Comparison of ENCODE assay signal across 14 cellular contexts in the genomic region with DNA sequence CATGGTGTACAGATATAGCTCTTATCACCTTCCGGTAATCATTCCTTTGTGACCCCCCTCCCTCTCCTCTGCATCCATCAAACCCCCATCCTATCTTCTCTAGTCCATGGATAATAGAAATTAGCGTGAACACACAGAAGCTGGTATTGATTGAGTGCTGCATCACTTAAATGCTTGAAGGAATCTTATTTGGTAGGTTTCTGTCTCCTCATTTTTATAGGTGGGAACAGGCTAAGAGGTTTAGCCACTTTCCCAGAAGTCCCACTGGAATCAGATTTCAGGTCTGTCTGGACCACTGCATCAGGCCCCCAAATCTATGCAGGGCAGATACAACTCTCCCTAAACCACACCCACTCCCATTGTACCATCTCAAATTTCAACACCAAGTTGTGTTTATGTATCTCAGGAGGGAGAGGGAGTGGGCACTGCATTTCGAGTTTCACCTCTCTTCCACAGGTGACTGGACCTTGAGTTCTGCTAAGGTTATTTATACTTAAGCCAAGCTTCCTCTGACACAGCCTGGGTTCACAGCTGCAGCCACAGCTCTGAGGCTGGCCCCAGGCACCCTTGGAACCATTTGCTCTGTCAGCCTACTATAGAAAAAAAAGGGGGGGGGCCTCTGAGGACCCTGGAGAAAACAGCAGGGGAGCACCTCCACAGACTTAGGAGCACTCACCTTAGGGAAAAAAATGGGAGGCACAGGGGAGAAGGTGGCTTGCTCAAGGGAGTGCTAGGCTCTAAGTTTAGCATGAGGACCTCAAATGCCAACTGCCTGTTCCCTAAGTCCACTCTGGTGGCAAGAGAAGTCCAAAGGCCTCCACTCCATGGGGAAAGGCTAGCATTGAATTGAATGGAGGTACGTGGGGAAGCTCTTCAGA. TPM values are rescaled to one million over a fixed set of nuclear protein-coding genes. Genes with fewer than 3 reads are reported as not detected.
A peak's percentile ranks its signal among the peaks of the same experiment; 100 is the strongest.
DNase-seq lines count a peak whose midpoint lies in the region; ATAC-seq and TF ChIP-seq lines count a peak whose summit lies in the region.
"Had no signal": no experiment of that assay in that cellular context is flagged by ENCODE, and none has a peak within 500 bp of the region (broad histone marks: within the 10 kb centered on the region; RNA-seq: fewer than 3 reads in every experiment).

No MANE protein-coding gene starts in this region.

- no peak for TF ChIP-seq CTCF in cardiac muscle cell (IDR thresholded peaks at IDR 0.05; ENCODE audit: low read depth, low read length)
- TF ChIP-seq CTCF in heart left ventricle (IDR thresholded peaks at IDR 0.05) = no peak
- no peak for TF ChIP-seq CTCF in glutamatergic neuron (IDR thresholded peaks at IDR 0.05; ENCODE audit: partially characterized antibody, unreplicated experiment)
- no peak for TF ChIP-seq CTCF in thyroid gland (IDR thresholded peaks at IDR 0.05)
- no peak for TF ChIP-seq CTCF in suprapubic skin (IDR thresholded peaks at IDR 0.05)

- no peaks in the 10 kb centered on the region for H3K27me3 ChIP-seq in cardiac muscle cell
- H3K27me3 ChIP-seq in heart left ventricle = no peaks in the 10 kb centered on the region
- no peaks in the 10 kb centered on the region for H3K27me3 ChIP-seq in thyroid gland
- no peaks in the 10 kb centered on the region for H3K27me3 ChIP-seq in suprapubic skin
- H3K27me3 ChIP-seq: dorsolateral prefrontal cortex had no signal

- TF ChIP-seq POLR2A in heart left ventricle (IDR thresholded peaks at IDR 0.05) (no peak), thyroid gland (IDR thresholded peaks at IDR 0.05) (peak in 1 of 2 donors; percentile 60), suprapubic skin (IDR thresholded peaks at IDR 0.05) (no peak)

- POLR2A ChIA-PET in naive thymus-derived CD8-positive, alpha-beta T cell (lab: Charles Lee) = interaction anchor here (0.8 to 8.6 kb wide), 7 partner anchors 13 to 89 kb away, joined by 3 to 127 read pairs (median 5); a partner anchor contains a TSS

- H3K36me3 ChIP-seq in cardiac muscle cell = no peaks in the 10 kb centered on the region
- H3K36me3 ChIP-seq in heart left ventricle = peaks cover 0 to 19% (median 6%) of the 10 kb centered on the region in 9 donors
- H3K36me3 ChIP-seq in thyroid gland = peaks cover 0 to 5% of the 10 kb centered on the region in 2 donors
- peaks cover 5% of the 10 kb centered on the region for H3K36me3 ChIP-seq in suprapubic skin

- H3K4me3 ChIP-seq in cardiac muscle cell = no peak overlapping the region
- no peak overlapping the region for H3K4me3 ChIP-seq in heart left ventricle
- no peak overlapping the region for H3K4me3 ChIP-seq in thyroid gland (replicated peaks in 1 of 3)
- no peak overlapping the region for H3K4me3 ChIP-seq in suprapubic skin
- H3K4me3 ChIP-seq: dorsolateral prefrontal cortex had no signal

- H3K27ac Mint-ChIP-seq in glutamatergic neuron (ENCODE audit: unreplicated experiment) = no peak overlapping the region
- peak overlapping the region in 5 of 10 donors; percentile 51 to 77 (median 66) for H3K27ac Mint-ChIP-seq in naive thymus-derived CD8-positive, alpha-beta T cell

- WGBS in heart left ventricle, 4 donors = 71 to 89% (median 84%) methylated on average over 4 of the region's 4 CpGs
- WGBS in thyroid gland, 2 donors = 48 to 64% methylated on average over 4 of the region's 4 CpGs
- 80% methylated on average over 4 of the region's 4 CpGs for WGBS in suprapubic skin

- peaks cover 12% of the 10 kb centered on the region for H3K4me1 Mint-ChIP-seq in glutamatergic neuron (ENCODE audit: low read depth, unreplicated experiment)
- peaks cover 5 to 25% (median 20%) of the 10 kb centered on the region in 4 donors for H3K4me1 Mint-ChIP-seq in naive thymus-derived CD8-positive, alpha-beta T cell

- peak overlapping the region; percentile 69 for H3K27ac ChIP-seq in cardiac muscle cell
- H3K27ac ChIP-seq in heart left ventricle = no peak overlapping the region
- peak overlapping the region; percentile 84 to 87 (median 87) for H3K27ac ChIP-seq in thyroid gland
- no peak overlapping the region for H3K27ac ChIP-seq in suprapubic skin

- H3K4me3 Mint-ChIP-seq in glutamatergic neuron (ENCODE audit: unreplicated experiment) = peak overlapping the region; percentile 77
- H3K4me3 Mint-ChIP-seq in naive thymus-derived CD8-positive, alpha-beta T cell = peak overlapping the region in 5 of 10 donors; percentile 19 to 42 (median 32)
- H3K4me3 Mint-ChIP-seq: activated CD4-positive, alpha-beta T cell treated with anti-CD3 and anti-CD28 coated beads, Interleukin-2, amount 10 ng/mL, durations not matched to agents 7 days and 5 days had no signal

- no peak for TF ChIP-seq EP300 in suprapubic skin (IDR thresholded peaks at IDR 0.05)

- intact Hi-C loops in heart left ventricle (cut with DNase I) (loop anchor here (2.0 to 10.0 kb wide), 14 partner anchors 42 to 275 kb away; a partner anchor contains a TSS), thyroid gland (cut with DNase I) (loop anchor here (5.0 to 10.0 kb wide), 2 partner anchors 57 to 85 kb away; a partner anchor contains a TSS)

- H3K9me3 ChIP-seq in cardiac muscle cell (ENCODE audit: low read depth) (no peaks in the 10 kb centered on the region), heart left ventricle (no peaks in the 10 kb centered on the region), thyroid gland (no peaks in the 10 kb centered on the region), suprapubic skin (no peaks in the 10 kb centered on the region)

- DNase-seq in cardiac muscle cell (ENCODE audit: low read depth in 1 of 2, low spot score in 1 of 2) (peak in 1 of 2 donors; percentile 19), heart left ventricle (no peak), NCI-H524 (lab: John Stamatoyannopoulos, UW) (peak; percentile 22 to 73), glutamatergic neuron (no peak), thyroid gland (peak; percentile 61 to 67), suprapubic skin (ENCODE audit: low spot score in 2 of 2) (no peak)
- no peak for DNase-seq in naive thymus-derived CD8-positive, alpha-beta T cell
- DNase-seq: activated CD4-positive, alpha-beta T cell treated with anti-CD3 and anti-CD28 coated beads, Interleukin-2, amount 10 ng/mL, durations not matched to agents 7 days and 5 days; dorsolateral prefrontal cortex; NCI-H1417 treated with DMSO at 0.1 percent for 48 hours; posterior cingulate gyrus; RPMI8226; stimulated activated CD4-positive, alpha-beta T cell treated with anti-CD3 and anti-CD28 coated beads, Interleukin-2, amount 100 ng/mL, for 48 hours had no signal

- H3K36me3 Mint-ChIP-seq in glutamatergic neuron (ENCODE audit: unreplicated experiment) = no peaks in the 10 kb centered on the region
- peaks cover 0 to 8% (median 0%) of the 10 kb centered on the region in 3 donors for H3K36me3 Mint-ChIP-seq in naive thymus-derived CD8-positive, alpha-beta T cell

- peaks cover 6% of the 10 kb centered on the region for H3K9me3 Mint-ChIP-seq in glutamatergic neuron (ENCODE audit: unreplicated experiment)
- no peaks in the 10 kb centered on the region for H3K9me3 Mint-ChIP-seq in naive thymus-derived CD8-positive, alpha-beta T cell
- H3K9me3 Mint-ChIP-seq: activated CD4-positive, alpha-beta T cell treated with anti-CD3 and anti-CD28 coated beads, Interleukin-2, amount 10 ng/mL, durations not matched to agents 7 days and 5 days had no signal

- no peak for ATAC-seq in heart left ventricle
- no peak for ATAC-seq in GM18873 (IDR thresholded peaks at IDR 0.05; ENCODE audit: low FRiP score, unreplicated experiment)
- ATAC-seq in naive thymus-derived CD8-positive, alpha-beta T cell = no peak

- peaks cover 9% of the 10 kb centered on the region for H3K27me3 Mint-ChIP-seq in glutamatergic neuron (ENCODE audit: unreplicated experiment)
- H3K27me3 Mint-ChIP-seq in naive thymus-derived CD8-positive, alpha-beta T cell = no peaks in the 10 kb centered on the region
- H3K27me3 Mint-ChIP-seq: activated CD4-positive, alpha-beta T cell treated with anti-CD3 and anti-CD28 coated beads, Interleukin-2, amount 10 ng/mL, durations not matched to agents 7 days and 5 days had no signal

- H3K4me1 ChIP-seq in cardiac muscle cell (ENCODE audit: low read depth) (peaks cover 13% of the 10 kb centered on the region), heart left ventricle (peaks cover 0 to 26% (median 10%) of the 10 kb centered on the region in 12 donors), thyroid gland (peaks cover 20 to 41% of the 10 kb centered on the region in 2 donors), suprapubic skin (peaks cover 26% of the 10 kb centered on the region)

RNA-seq across cellular contexts. Expression of a gene that starts 2.1 kb away (rescaled TPM):
- total RNA-seq in cardiac muscle cell (4.1 and 6.4 TPM in 2 replicates), heart left ventricle (1 to 10 TPM; 1.4 to 8.6 (median 2.8) TPM), glutamatergic neuron (ENCODE audit: unreplicated experiment) (6.9 TPM), thyroid gland (10 to 100 TPM; 12.9 to 43.4 (median 23.5) TPM), suprapubic skin (1 to 10 TPM; 2.2 to 6.7 (median 3.5) TPM)
- polyA plus RNA-seq in cardiac muscle cell (5.9 and 9.0 TPM in 2 replicates), heart left ventricle (1 to 10 TPM; 3.9 to 6.6 TPM)
- 1 to 10 TPM; 1.6 to 2.1 TPM for total RNA-seq in naive thymus-derived CD8-positive, alpha-beta T cell
- polyA plus RNA-seq in naive thymus-derived CD8-positive, alpha-beta T cell = 1 to 10 TPM; 1.9 to 5.7 (median 3.3) TPM

RNA-seq across cellular contexts. Expression of a gene that starts 6.1 kb away (rescaled TPM):
- total RNA-seq in cardiac muscle cell (25.0 and 31.8 TPM in 2 replicates), heart left ventricle (10 to 100 TPM in 8 of 9 donors, 1 to 10 TPM in 1; 8.7 to 22.2 (median 13.9) TPM), glutamatergic neuron (ENCODE audit: unreplicated experiment) (19.5 TPM), thyroid gland (10 to 100 TPM; 37.5 to 63.3 (median 41.1) TPM), suprapubic skin (10 to 100 TPM; 16.0 to 39.9 (median 27.2) TPM)
- polyA plus RNA-seq in cardiac muscle cell (39.6 and 50.4 TPM in 2 replicates), heart left ventricle (10 to 100 TPM in 1 of 2 donors, 1 to 10 TPM in 1; 9.2 to 20.6 TPM)
- total RNA-seq in naive thymus-derived CD8-positive, alpha-beta T cell = 10 to 100 TPM; 38.3 to 43.2 TPM
- polyA plus RNA-seq in naive thymus-derived CD8-positive, alpha-beta T cell = 10 to 100 TPM; 12.2 to 18.8 (median 17.9) TPM

RNA-seq across cellular contexts. Expression of a gene that starts 55.8 kb away (rescaled TPM):
- total RNA-seq in cardiac muscle cell = 137 and 146 TPM in 2 replicates
- 99.6 and 117 TPM in 2 replicates for polyA plus RNA-seq in cardiac muscle cell
- total RNA-seq in heart left ventricle = 10 to 100 TPM; 55.7 to 95.7 (median 73.0) TPM
- polyA plus RNA-seq in heart left ventricle = 100 to 1,000 TPM in 1 of 2 donors, 10 to 100 TPM in 1; 73.3 to 152 TPM
- total RNA-seq in glutamatergic neuron (ENCODE audit: unreplicated experiment) = 84.3 TPM
- 100 to 1,000 TPM; 170 to 304 (median 182) TPM for total RNA-seq in thyroid gland
- 10 to 100 TPM; 44.3 to 52.9 (median 47.3) TPM for total RNA-seq in suprapubic skin
- total RNA-seq in naive thymus-derived CD8-positive, alpha-beta T cell = 10 to 100 TPM; 68.3 to 70.6 TPM
- polyA plus RNA-seq in naive thymus-derived CD8-positive, alpha-beta T cell = 100 to 1,000 TPM; 103 to 128 (median 119) TPM

RNA-seq across cellular contexts. Expression of a gene that starts 59.3 kb away (rescaled TPM):
- 24.4 and 38.3 TPM in 2 replicates for total RNA-seq in cardiac muscle cell
- polyA plus RNA-seq in cardiac muscle cell = 24.8 and 28.1 TPM in 2 replicates
- 10 to 100 TPM in 1 of 9 donors, 1 to 10 TPM in 8; 4.6 to 10.6 (median 6.3) TPM for total RNA-seq in heart left ventricle
- polyA plus RNA-seq in heart left ventricle = 1 to 10 TPM; 4.3 to 4.5 TPM
- total RNA-seq in glutamatergic neuron (ENCODE audit: unreplicated experiment) = 40.0 TPM
- total RNA-seq in thyroid gland = 10 to 100 TPM in 2 of 4 donors, 1 to 10 TPM in 2; 9.1 to 22.7 (median 11.7) TPM
- 1 to 10 TPM; 2.5 to 8.6 (median 5.3) TPM for total RNA-seq in suprapubic skin
- 10 to 100 TPM; 10.5 to 13.6 TPM for total RNA-seq in naive thymus-derived CD8-positive, alpha-beta T cell
- 10 to 100 TPM in 1 of 3 donors, 1 to 10 TPM in 2; 5.1 to 10.1 (median 7.4) TPM for polyA plus RNA-seq in naive thymus-derived CD8-positive, alpha-beta T cell

Comparison
In these comparisons a context has a peak if more than half of its experiments do, and no peak if none do; other contexts are left out.
1. H3K27ac ChIP-seq: peak in cardiac muscle cell (single experiment) and thyroid gland (3 of 3); none in heart left ventricle (0 of 12) and suprapubic skin (single experiment).
2. DNase-seq: peak in NCI-H524 (2 of 2) and thyroid gland (2 of 2); none in heart left ventricle (0 of 5), glutamatergic neuron (single experiment), suprapubic skin (0 of 2) and naive thymus-derived CD8-positive, alpha-beta T cell (0 of 10).